Comparison of ENCODE assay signal across 10 cellular contexts in the genomic region with DNA sequence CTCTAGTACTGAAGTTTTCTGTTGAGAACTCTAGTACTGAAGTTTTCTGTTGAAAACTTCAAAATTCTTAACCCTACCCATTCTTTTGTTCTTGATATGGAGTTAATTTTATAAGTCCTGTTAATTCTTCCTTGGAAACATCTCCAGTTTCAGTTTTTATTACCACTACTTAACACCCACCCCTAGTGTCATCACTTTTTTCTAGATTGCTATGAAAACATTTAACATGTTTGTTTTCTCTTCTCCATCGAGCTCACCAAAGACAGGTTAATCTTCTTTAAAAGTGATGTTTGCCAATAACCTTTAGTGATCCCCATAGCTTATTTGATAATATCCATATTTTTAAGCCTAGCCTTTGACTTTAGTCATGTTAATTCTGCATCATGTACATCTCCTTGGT.
"Had no signal": no experiment of that assay in that cellular context is flagged by ENCODE, and none has a peak within 500 bp of the region (broad histone marks: within the 10 kb centered on the region; RNA-seq: fewer than 3 reads in every experiment).

No MANE protein-coding gene starts in this region.

- H3K27ac Mint-ChIP-seq: GM23338, H9, HFFc6, IgD-negative memory B cell had no signal

- H3K4me3 ChIP-seq: GM23338 had no signal

- H3K4me1 Mint-ChIP-seq: IgD-negative memory B cell had no signal

- H3K4me3 Mint-ChIP-seq: GM23338, H9, HFFc6, IgD-negative memory B cell had no signal

- FAIRE-seq: H1, H54, HepG2 had no signal

- H3K9me3 Mint-ChIP-seq: GM23338, H9, HFFc6 had no signal

- DNase-seq: H9, HCEC 1CT, HFFc6, KBM-7 had no signal

- H3K27ac ChIP-seq: HL-60 had no signal

- H3K36me3 Mint-ChIP-seq: IgD-negative memory B cell had no signal
